ENCODE assay signal across 1 cellular context in the genomic region with DNA sequence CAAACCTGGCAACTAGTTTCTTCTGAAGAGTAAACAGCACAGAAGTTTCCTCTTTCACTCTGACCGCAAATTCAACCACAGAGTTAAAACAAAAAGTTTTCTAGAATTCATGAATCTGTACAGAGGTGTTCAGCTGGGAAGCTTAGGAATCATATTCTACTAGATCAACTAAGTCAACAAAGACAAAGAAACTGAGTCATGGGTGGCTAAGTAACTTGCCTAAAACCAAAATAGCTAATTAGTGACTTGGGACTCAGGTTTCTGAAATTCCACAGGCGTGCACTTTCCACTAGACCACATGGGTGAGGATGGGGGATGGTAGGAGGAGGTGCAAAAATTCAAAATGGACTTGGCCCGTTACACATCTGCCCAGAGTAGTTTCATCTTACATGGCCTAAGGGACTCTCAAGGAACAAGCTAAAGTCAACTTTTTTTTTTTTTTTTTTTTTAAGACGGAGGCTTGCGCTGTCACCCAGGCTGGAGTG.
TF ChIP-seq lines count a peak whose summit lies in the region.

No MANE protein-coding gene starts in this region.

TF ChIP-seq in GM12878, 131 proteins besides CTCF, POLR2A, EP300 and RAD21 (continued from another document):
- TF ChIP-seq, protein P1, sequence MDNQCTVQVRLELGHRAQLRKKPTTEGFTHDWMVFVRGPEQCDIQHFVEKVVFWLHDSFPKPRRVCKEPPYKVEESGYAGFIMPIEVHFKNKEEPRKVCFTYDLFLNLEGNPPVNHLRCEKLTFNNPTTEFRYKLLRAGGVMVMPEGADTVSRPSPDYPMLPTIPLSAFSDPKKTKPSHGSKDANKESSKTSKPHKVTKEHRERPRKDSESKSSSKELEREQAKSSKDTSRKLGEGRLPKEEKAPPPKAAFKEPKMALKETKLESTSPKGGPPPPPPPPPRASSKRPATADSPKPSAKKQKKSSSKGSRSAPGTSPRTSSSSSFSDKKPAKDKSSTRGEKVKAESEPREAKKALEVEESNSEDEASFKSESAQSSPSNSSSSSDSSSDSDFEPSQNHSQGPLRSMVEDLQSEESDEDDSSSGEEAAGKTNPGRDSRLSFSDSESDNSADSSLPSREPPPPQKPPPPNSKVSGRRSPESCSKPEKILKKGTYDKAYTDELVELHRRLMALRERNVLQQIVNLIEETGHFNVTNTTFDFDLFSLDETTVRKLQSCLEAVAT (IDR thresholded peaks at IDR 0.05): 0 out of 2 replicates have a peak, but pooled peaks have one; percentile 53
- TF ChIP-seq, protein P2, sequence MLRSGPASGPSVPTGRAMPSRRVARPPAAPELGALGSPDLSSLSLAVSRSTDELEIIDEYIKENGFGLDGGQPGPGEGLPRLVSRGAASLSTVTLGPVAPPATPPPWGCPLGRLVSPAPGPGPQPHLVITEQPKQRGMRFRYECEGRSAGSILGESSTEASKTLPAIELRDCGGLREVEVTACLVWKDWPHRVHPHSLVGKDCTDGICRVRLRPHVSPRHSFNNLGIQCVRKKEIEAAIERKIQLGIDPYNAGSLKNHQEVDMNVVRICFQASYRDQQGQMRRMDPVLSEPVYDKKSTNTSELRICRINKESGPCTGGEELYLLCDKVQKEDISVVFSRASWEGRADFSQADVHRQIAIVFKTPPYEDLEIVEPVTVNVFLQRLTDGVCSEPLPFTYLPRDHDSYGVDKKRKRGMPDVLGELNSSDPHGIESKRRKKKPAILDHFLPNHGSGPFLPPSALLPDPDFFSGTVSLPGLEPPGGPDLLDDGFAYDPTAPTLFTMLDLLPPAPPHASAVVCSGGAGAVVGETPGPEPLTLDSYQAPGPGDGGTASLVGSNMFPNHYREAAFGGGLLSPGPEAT (IDR thresholded peaks at IDR 0.05; ENCODE audit: low read depth): peak; percentile 48; the same call in 1 of the 2 replicates
- TF ChIP-seq, protein P3, sequence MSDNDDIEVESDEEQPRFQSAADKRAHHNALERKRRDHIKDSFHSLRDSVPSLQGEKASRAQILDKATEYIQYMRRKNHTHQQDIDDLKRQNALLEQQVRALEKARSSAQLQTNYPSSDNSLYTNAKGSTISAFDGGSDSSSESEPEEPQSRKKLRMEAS (IDR thresholded peaks at IDR 0.05; ENCODE audit: low read depth, low read length): no peak
- peak; percentile 68 to 78 for TF ChIP-seq IKZF2 (IDR thresholded peaks at IDR 0.05)
- TF ChIP-seq, protein P4, sequence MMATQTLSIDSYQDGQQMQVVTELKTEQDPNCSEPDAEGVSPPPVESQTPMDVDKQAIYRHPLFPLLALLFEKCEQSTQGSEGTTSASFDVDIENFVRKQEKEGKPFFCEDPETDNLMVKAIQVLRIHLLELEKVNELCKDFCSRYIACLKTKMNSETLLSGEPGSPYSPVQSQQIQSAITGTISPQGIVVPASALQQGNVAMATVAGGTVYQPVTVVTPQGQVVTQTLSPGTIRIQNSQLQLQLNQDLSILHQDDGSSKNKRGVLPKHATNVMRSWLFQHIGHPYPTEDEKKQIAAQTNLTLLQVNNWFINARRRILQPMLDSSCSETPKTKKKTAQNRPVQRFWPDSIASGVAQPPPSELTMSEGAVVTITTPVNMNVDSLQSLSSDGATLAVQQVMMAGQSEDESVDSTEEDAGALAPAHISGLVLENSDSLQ (IDR thresholded peaks at IDR 0.05): no peak
- TF ChIP-seq RUNX3 (IDR thresholded peaks at IDR 0.05; ENCODE audit: low read length): peak; percentile 28; the same call in 1 of the 2 replicates
- peak; percentile 65; the same call in 1 of the 2 replicates for TF ChIP-seq MTA2 (IDR thresholded peaks at IDR 0.05; ENCODE audit: low read depth)
- 0 out of 2 replicates have a peak, but pooled peaks have one; percentile 45 for TF ChIP-seq GATAD2B (conservative IDR thresholded peaks at IDR 0.05; ENCODE audit: low read depth)
- no peak for TF ChIP-seq BCL11A (IDR thresholded peaks at IDR 0.05; ENCODE audit: low read depth, low read length)
- TF ChIP-seq ZNF384 (IDR thresholded peaks at IDR 0.05; ENCODE audit: borderline replicate concordance, low read depth, low read length): peak; percentile 24; the same call in 1 of the 2 replicates
- peak in 1 of 2 experiments; percentile 38; a peak in 1 of 4 replicates for TF ChIP-seq BHLHE40 (IDR thresholded peaks at IDR 0.05; ENCODE audit: borderline replicate concordance in 1 of 2, low read depth in 2 of 2, low read length in 1 of 2)
- no peak for TF ChIP-seq ASH2L (IDR thresholded peaks at IDR 0.05; ENCODE audit: borderline replicate concordance, low read depth)
- TF ChIP-seq IKZF1 (conservative IDR thresholded peaks at IDR 0.05): peak; percentile 88
- TF ChIP-seq NBN (IDR thresholded peaks at IDR 0.05): 0 out of 2 replicates have a peak, but pooled peaks have one; percentile 28
- TF ChIP-seq, protein P5, sequence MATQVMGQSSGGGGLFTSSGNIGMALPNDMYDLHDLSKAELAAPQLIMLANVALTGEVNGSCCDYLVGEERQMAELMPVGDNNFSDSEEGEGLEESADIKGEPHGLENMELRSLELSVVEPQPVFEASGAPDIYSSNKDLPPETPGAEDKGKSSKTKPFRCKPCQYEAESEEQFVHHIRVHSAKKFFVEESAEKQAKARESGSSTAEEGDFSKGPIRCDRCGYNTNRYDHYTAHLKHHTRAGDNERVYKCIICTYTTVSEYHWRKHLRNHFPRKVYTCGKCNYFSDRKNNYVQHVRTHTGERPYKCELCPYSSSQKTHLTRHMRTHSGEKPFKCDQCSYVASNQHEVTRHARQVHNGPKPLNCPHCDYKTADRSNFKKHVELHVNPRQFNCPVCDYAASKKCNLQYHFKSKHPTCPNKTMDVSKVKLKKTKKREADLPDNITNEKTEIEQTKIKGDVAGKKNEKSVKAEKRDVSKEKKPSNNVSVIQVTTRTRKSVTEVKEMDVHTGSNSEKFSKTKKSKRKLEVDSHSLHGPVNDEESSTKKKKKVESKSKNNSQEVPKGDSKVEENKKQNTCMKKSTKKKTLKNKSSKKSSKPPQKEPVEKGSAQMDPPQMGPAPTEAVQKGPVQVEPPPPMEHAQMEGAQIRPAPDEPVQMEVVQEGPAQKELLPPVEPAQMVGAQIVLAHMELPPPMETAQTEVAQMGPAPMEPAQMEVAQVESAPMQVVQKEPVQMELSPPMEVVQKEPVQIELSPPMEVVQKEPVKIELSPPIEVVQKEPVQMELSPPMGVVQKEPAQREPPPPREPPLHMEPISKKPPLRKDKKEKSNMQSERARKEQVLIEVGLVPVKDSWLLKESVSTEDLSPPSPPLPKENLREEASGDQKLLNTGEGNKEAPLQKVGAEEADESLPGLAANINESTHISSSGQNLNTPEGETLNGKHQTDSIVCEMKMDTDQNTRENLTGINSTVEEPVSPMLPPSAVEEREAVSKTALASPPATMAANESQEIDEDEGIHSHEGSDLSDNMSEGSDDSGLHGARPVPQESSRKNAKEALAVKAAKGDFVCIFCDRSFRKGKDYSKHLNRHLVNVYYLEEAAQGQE (IDR thresholded peaks at IDR 0.05; ENCODE audit: low read depth, low read length): no peak
- TF ChIP-seq, protein P6, sequence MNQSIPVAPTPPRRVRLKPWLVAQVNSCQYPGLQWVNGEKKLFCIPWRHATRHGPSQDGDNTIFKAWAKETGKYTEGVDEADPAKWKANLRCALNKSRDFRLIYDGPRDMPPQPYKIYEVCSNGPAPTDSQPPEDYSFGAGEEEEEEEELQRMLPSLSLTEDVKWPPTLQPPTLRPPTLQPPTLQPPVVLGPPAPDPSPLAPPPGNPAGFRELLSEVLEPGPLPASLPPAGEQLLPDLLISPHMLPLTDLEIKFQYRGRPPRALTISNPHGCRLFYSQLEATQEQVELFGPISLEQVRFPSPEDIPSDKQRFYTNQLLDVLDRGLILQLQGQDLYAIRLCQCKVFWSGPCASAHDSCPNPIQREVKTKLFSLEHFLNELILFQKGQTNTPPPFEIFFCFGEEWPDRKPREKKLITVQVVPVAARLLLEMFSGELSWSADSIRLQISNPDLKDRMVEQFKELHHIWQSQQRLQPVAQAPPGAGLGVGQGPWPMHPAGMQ (IDR thresholded peaks at IDR 0.05; ENCODE audit: borderline replicate concordance): peak; percentile 27; the same call in 1 of the 2 replicates
- TF ChIP-seq RAD51 (IDR thresholded peaks at IDR 0.05): 0 out of 2 replicates have a peak, but pooled peaks have one; percentile 31
TF ChIP-seq in GM12878: peak in this region for 13.
